Comparison of ENCODE assay signal across 11 cellular contexts in genomic region chr3:85808750-85809149, GRCh38.
"Had no signal": no experiment of that assay in that cellular context is flagged by ENCODE, and none has a peak within 500 bp of the region (broad histone marks: within the 10 kb centered on the region; RNA-seq: fewer than 3 reads in every experiment).

No MANE protein-coding gene starts in this region.

- H3K27me3 Mint-ChIP-seq: activated CD4-positive, alpha-beta memory T cell treated with anti-CD3 and anti-CD28 coated beads for 36 hours; stimulated activated naive CD8-positive, alpha-beta T cell treated with anti-CD3 and anti-CD28 coated beads, Interleukin-15, amount 100 ng/mL, for 72 hours had no signal

- H3K27ac Mint-ChIP-seq: activated CD4-positive, alpha-beta memory T cell treated with anti-CD3 and anti-CD28 coated beads for 36 hours; activated naive CD4-positive, alpha-beta T cell treated with anti-CD3 and anti-CD28 coated beads, Interleukin-2, amount 50 U/mL, for 72 hours; stimulated activated naive CD8-positive, alpha-beta T cell treated with anti-CD3 and anti-CD28 coated beads, Interleukin-15, amount 100 ng/mL, for 72 hours had no signal

- H3K36me3 Mint-ChIP-seq: activated CD4-positive, alpha-beta memory T cell treated with anti-CD3 and anti-CD28 coated beads for 36 hours had no signal

- DNase-seq: activated CD4-positive, alpha-beta memory T cell treated with anti-CD3 and anti-CD28 coated beads for 36 hours; activated effector memory CD4-positive, alpha-beta T cell treated with anti-CD3 and anti-CD28 coated beads, Interleukin-2, amount 50 U/mL, for 16 hours; activated T-cell treated with anti-CD3 and anti-CD28 coated beads, Interleukin-2, amount 50 U/mL, for 4 hours; amygdala; dermis blood vessel endothelial cell; hippocampal formation; stimulated activated CD4-positive, alpha-beta T cell treated with anti-CD3 and anti-CD28 coated beads, Interleukin-2, amount 100 ng/mL, for 48 hours; stimulated activated naive CD8-positive, alpha-beta T cell treated with anti-CD3 and anti-CD28 coated beads, Interleukin-15, amount 100 ng/mL, for 72 hours; testis; upper lobe of right lung had no signal

- H3K4me3 Mint-ChIP-seq: activated CD4-positive, alpha-beta memory T cell treated with anti-CD3 and anti-CD28 coated beads for 36 hours; activated T-cell treated with anti-CD3 and anti-CD28 coated beads, Interleukin-2, amount 50 U/mL, for 4 hours; stimulated activated naive CD8-positive, alpha-beta T cell treated with anti-CD3 and anti-CD28 coated beads, Interleukin-15, amount 100 ng/mL, for 72 hours had no signal

- H3K9me3 Mint-ChIP-seq: stimulated activated naive CD8-positive, alpha-beta T cell treated with anti-CD3 and anti-CD28 coated beads, Interleukin-15, amount 100 ng/mL, for 72 hours had no signal

- ATAC-seq: activated naive CD4-positive, alpha-beta T cell treated with anti-CD3 and anti-CD28 coated beads, Interleukin-2, amount 50 U/mL, for 72 hours; activated T-cell treated with anti-CD3 and anti-CD28 coated beads, Interleukin-2, amount 50 U/mL, for 4 hours; stimulated activated naive CD8-positive, alpha-beta T cell treated with anti-CD3 and anti-CD28 coated beads, Interleukin-15, amount 100 ng/mL, for 72 hours; upper lobe of right lung had no signal

- H3K4me1 Mint-ChIP-seq: stimulated activated naive CD8-positive, alpha-beta T cell treated with anti-CD3 and anti-CD28 coated beads, Interleukin-15, amount 100 ng/mL, for 72 hours had no signal
